10 cellular contexts compared by ENCODE assay signal in genomic region chrX:121000589-121000988, GRCh38. TPM values are rescaled to one million over a fixed set of nuclear protein-coding genes. Genes with fewer than 3 reads are reported as not detected.
A peak's percentile ranks its signal among the peaks of the same experiment; 100 is the strongest.
DNase-seq lines count a peak whose midpoint lies in the region; ATAC-seq, FAIRE-seq and TF ChIP-seq lines count a peak whose summit lies in the region.
"Had no signal": no experiment of that assay in that cellular context is flagged by ENCODE, and none has a peak within 500 bp of the region (broad histone marks: within the 10 kb centered on the region; RNA-seq: fewer than 3 reads in every experiment).

No MANE protein-coding gene starts in this region.

- H3K4me3 ChIP-seq in bronchial epithelial cell (ENCODE audit: low read depth, low read length) = no peak overlapping the region

- H3K36me3 ChIP-seq in bronchial epithelial cell (ENCODE audit: control insufficient read depth, insufficient read depth, low read length) = no peaks in the 10 kb centered on the region

- no peaks in the 10 kb centered on the region for H3K27me3 ChIP-seq in bronchial epithelial cell (ENCODE audit: control insufficient read depth, insufficient read depth, low read length)

- FAIRE-seq in bronchial epithelial cell (lab: Jason Lieb, UNC) = no peak

- TF ChIP-seq CTCF in bronchial epithelial cell (IDR thresholded peaks at IDR 0.05; ENCODE audit: insufficient read depth, low read length, severe bottlenecking) = peak; percentile 38

- ATAC-seq in HG03571 (IDR thresholded peaks at IDR 0.05; ENCODE audit: unreplicated experiment) = no peak

- DNase-seq in NCI-H2171 treated with DMSO at 0.1 percent for 48 hours (lab: John Stamatoyannopoulos, UW) = peak; percentile 9
- DNase-seq in NCI-H2171 (lab: John Stamatoyannopoulos, UW) = no peak
- DNase-seq in NAMALWA (ENCODE audit: low spot score) = peak; percentile 38
- peak; percentile 51 for DNase-seq in bronchial epithelial cell (ENCODE audit: low read depth)
- peak; percentile 46 for DNase-seq in renal cortical epithelial cell (ENCODE audit: low read depth)
- DNase-seq in HPDE6-E6E7 (ENCODE audit: extremely low spot score) = no peak
- DNase-seq in NCI-H345 treated with DMSO at 0.1 percent for 48 hours (lab: John Stamatoyannopoulos, UW; ENCODE audit: unreplicated experiment) = no peak
- DNase-seq: activated naive CD4-positive, alpha-beta T cell treated with anti-CD3 and anti-CD28 coated beads for 36 hours; hypothalamus had no signal

RNA-seq across cellular contexts. Expression of gene CT47A1, which starts 15.0 kb away (rescaled TPM):
- not detected in 2 replicates for total RNA-seq in bronchial epithelial cell
- total RNA-seq in renal cortical epithelial cell = not detected in 2 replicates
- total RNA-seq: activated naive CD4-positive, alpha-beta T cell treated with anti-CD3 and anti-CD28 coated beads for 36 hours had no signal

RNA-seq across cellular contexts. Expression of gene CT47A2, which starts 19.9 kb away (rescaled TPM):
- total RNA-seq in bronchial epithelial cell = not detected in 2 replicates
- not detected in 2 replicates for total RNA-seq in renal cortical epithelial cell
- total RNA-seq: activated naive CD4-positive, alpha-beta T cell treated with anti-CD3 and anti-CD28 coated beads for 36 hours had no signal

RNA-seq across cellular contexts. Expression of gene CT47A3, which starts 24.7 kb away (rescaled TPM):
- total RNA-seq in bronchial epithelial cell (not detected in 2 replicates), renal cortical epithelial cell (not detected in 2 replicates)
- total RNA-seq: activated naive CD4-positive, alpha-beta T cell treated with anti-CD3 and anti-CD28 coated beads for 36 hours had no signal

RNA-seq across cellular contexts. Expression of gene CT47A4, which starts 29.6 kb away (rescaled TPM):
- total RNA-seq in bronchial epithelial cell (not detected in 2 replicates), renal cortical epithelial cell (not detected in 2 replicates)
- total RNA-seq: activated naive CD4-positive, alpha-beta T cell treated with anti-CD3 and anti-CD28 coated beads for 36 hours had no signal

RNA-seq across cellular contexts. Expression of gene CT47A5, which starts 34.4 kb away (rescaled TPM):
- not detected in 2 replicates for total RNA-seq in bronchial epithelial cell
- not detected in 2 replicates for total RNA-seq in renal cortical epithelial cell
- total RNA-seq: activated naive CD4-positive, alpha-beta T cell treated with anti-CD3 and anti-CD28 coated beads for 36 hours had no signal

Comparison
In these comparisons a context has a peak if more than half of its experiments do, and no peak if none do; other contexts are left out.
1. DNase-seq: peak in NCI-H2171 treated with DMSO at 0.1 percent for 48 hours (single experiment), NAMALWA (single experiment), bronchial epithelial cell (single experiment) and renal cortical epithelial cell (single experiment); none in NCI-H2171 (single experiment), HPDE6-E6E7 (single experiment) and NCI-H345 treated with DMSO at 0.1 percent for 48 hours (single experiment).